Comparison of ENCODE assay signal across 8 cellular contexts in genomic region chr11:76445122-76446084, GRCh38. TPM values are rescaled to one million over a fixed set of nuclear protein-coding genes. Genes with fewer than 3 reads are reported as not detected.
DNase-seq lines count a peak whose midpoint lies in the region; ATAC-seq and TF ChIP-seq lines count a peak whose summit lies in the region.

No MANE protein-coding gene starts in this region.

- H3K4me1 ChIP-seq in left ventricle myocardium inferior (peaks cover 46% of the 10 kb centered on the region), upper lobe of right lung (peaks cover 12% of the 10 kb centered on the region)

- H3K36me3 ChIP-seq in left ventricle myocardium inferior (peaks cover 15% of the 10 kb centered on the region), upper lobe of right lung (peaks cover 36% of the 10 kb centered on the region)

- intact Hi-C loops in left ventricle myocardium inferior (cut with micrococcal nuclease), result no loop called here
- intact Hi-C loops in posterior vena cava (cut with DNase I), result no loop called here
- intact Hi-C loops in upper lobe of right lung (cut with DNase I), result no loop called here

- DNase-seq in GM03348 (ENCODE audit: low spot score) (peak; percentile 91), NCI-H1105 treated with DMSO at 0.1 percent for 48 hours (lab: John Stamatoyannopoulos, UW) (peak; percentile 82), T-helper 1 cell (peak; percentile 30 to 47 (median 37)), amygdala (lab: John Stamatoyannopoulos, UW) (peak in 54 of 56 donors; percentile 6 to 81 (median 55)), left ventricle myocardium inferior (peak; percentile 75), posterior vena cava (ENCODE audit: low spot score) (peak; percentile 91), upper lobe of right lung (peak; percentile 88)

- H3K27ac ChIP-seq in left ventricle myocardium inferior (replicated peaks) (peak overlapping the region; percentile 95), upper lobe of right lung (peak overlapping the region; percentile 95)

- ATAC-seq in HG02588 (IDR thresholded peaks at IDR 0.05; ENCODE audit: unreplicated experiment), result peak; percentile 25
- peak; percentile 78 for ATAC-seq in upper lobe of right lung

- TF ChIP-seq CTCF in left ventricle myocardium inferior (IDR thresholded peaks at IDR 0.05; ENCODE audit: borderline replicate concordance) (peak; percentile 34), upper lobe of right lung (IDR thresholded peaks at IDR 0.05) (no peak)

- H3K4me3 ChIP-seq in left ventricle myocardium inferior (peak overlapping the region; percentile 88), upper lobe of right lung (peak overlapping the region; percentile 99)

- H3K9me3 ChIP-seq in left ventricle myocardium inferior (replicated peaks), result no peaks in the 10 kb centered on the region
- no peaks in the 10 kb centered on the region for H3K9me3 ChIP-seq in upper lobe of right lung

- H3K27me3 ChIP-seq in left ventricle myocardium inferior (ENCODE audit: low read depth), result no peaks in the 10 kb centered on the region
- H3K27me3 ChIP-seq in upper lobe of right lung, result no peaks in the 10 kb centered on the region

RNA-seq across cellular contexts. Expression of gene EMSY, which starts 0.6 kb away (rescaled TPM):
- 18.7 TPM for total RNA-seq in left ventricle myocardium inferior
- 10 to 100 TPM; 18.1 to 18.6 TPM for total RNA-seq in posterior vena cava
- 20.9 TPM for total RNA-seq in upper lobe of right lung

Comparison
In these comparisons a context has a peak if more than half of its experiments do, and no peak if none do; other contexts are left out.
1. Peak in every context shown above with its lines: DNase-seq, ATAC-seq, H3K4me3 ChIP-seq and H3K27ac ChIP-seq.
2. DNase-seq: peak in every context shown above with its lines; median percentile 91 in GM03348; 91 in posterior vena cava; 88 in upper lobe of right lung; 82 in NCI-H1105 treated with DMSO at 0.1 percent for 48 hours; 75 in left ventricle myocardium inferior; 55 in amygdala; 37 in T-helper 1 cell.